Comparison of ENCODE assay signal across 18 cellular contexts in the genomic region with DNA sequence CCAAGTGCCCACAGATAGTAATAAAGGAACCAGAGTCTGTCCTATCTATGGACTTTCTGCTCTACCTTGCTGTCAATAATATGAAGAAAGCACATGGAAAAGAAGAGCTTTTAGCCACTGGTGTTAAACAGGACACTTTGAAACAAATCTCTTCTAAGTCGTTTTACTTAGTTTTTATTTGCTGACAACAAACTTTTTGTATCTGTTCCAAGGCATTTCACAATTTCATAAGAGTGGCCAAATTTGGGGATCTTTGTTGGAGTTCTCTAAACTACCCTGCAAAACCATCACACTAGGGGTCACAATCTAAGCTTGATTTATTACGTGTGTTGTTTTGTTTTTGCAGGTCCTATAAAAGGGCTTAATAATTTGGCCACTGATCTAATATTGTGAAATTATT. TPM values are rescaled to one million over a fixed set of nuclear protein-coding genes. Genes with fewer than 3 reads are reported as not detected.
"Had no signal": no experiment of that assay in that cellular context is flagged by ENCODE, and none has a peak within 500 bp of the region (broad histone marks: within the 10 kb centered on the region; RNA-seq: fewer than 3 reads in every experiment).

No MANE protein-coding gene starts in this region.

- ATAC-seq: effector memory CD8-positive, alpha-beta T cell; foreskin keratinocyte; naive thymus-derived CD4-positive, alpha-beta T cell had no signal

- H3K27me3 ChIP-seq: esophagus muscularis mucosa, foreskin keratinocyte, neutrophil had no signal

- H3K9me3 ChIP-seq: neutrophil, psoas muscle had no signal

- H3K36me3 ChIP-seq: esophagus muscularis mucosa, neutrophil had no signal

- DNase-seq: cerebellar nuclear complex; effector memory CD8-positive, alpha-beta T cell; foreskin keratinocyte; head of caudate nucleus; hippocampal formation; mammary epithelial cell; naive thymus-derived CD4-positive, alpha-beta T cell; psoas muscle; retina; small intestine; stimulated activated CD4-positive, alpha-beta T cell treated with anti-CD3 and anti-CD28 coated beads, Interleukin-2, amount 100 ng/mL, for 48 hours; stimulated activated naive CD4-positive, alpha-beta T cell treated with Interleukin-2 at 50 U/mL for 16 hours had no signal

- H3K4me3 ChIP-seq: esophagus muscularis mucosa, psoas muscle had no signal

- H3K4me1 ChIP-seq: esophagus muscularis mucosa, foreskin keratinocyte, psoas muscle had no signal

- H3K27ac ChIP-seq: epithelial cell of prostate, esophagus muscularis mucosa, foreskin keratinocyte, neutrophil, psoas muscle had no signal

RNA-seq across cellular contexts. Expression of gene BBOX1, which starts 54.4 kb away (rescaled TPM):
- total RNA-seq: foreskin keratinocyte; kidney epithelial cell; mononuclear cell; naive thymus-derived CD4-positive, alpha-beta T cell had no signal
- polyA plus RNA-seq: foreskin keratinocyte; naive thymus-derived CD4-positive, alpha-beta T cell; neural cell; small intestine had no signal
